Comparison of ENCODE assay signal across 9 cellular contexts in genomic region chr3:131174752-131175151, GRCh38.
DNase-seq lines count a peak whose midpoint lies in the region; TF ChIP-seq lines count a peak whose summit lies in the region.
"Had no signal": no experiment of that assay in that cellular context is flagged by ENCODE, and none has a peak within 500 bp of the region (broad histone marks: within the 10 kb centered on the region; RNA-seq: fewer than 3 reads in every experiment).

No MANE protein-coding gene starts in this region.

- H3K27ac ChIP-seq in GM23248 (no peak overlapping the region), dorsolateral prefrontal cortex (no peak overlapping the region)
- H3K27ac ChIP-seq: A549 had no signal

- no peak overlapping the region for H2AFZ ChIP-seq in GM23248

- H3K4me3 ChIP-seq in GM23248 (no peak overlapping the region), dorsolateral prefrontal cortex (no peak overlapping the region)
- H3K4me3 ChIP-seq: A549 had no signal

- peaks cover 8% of the 10 kb centered on the region; the same call in 1 of the 2 replicates for H3K4me1 ChIP-seq in GM23248 (ENCODE audit: insufficient read depth)
- H3K4me1 ChIP-seq: A549 had no signal

- H3F3A ChIP-seq in GM23248 (ENCODE audit: insufficient read depth), result no peaks in the 10 kb centered on the region

- intact Hi-C loops in dorsolateral prefrontal cortex (cut with DNase I), result no loop called here

- in situ Hi-C loops in GM23248 (cut with MboI), result no loop called here

- no peaks in the 10 kb centered on the region for H3K36me3 ChIP-seq in GM23248 (ENCODE audit: low read depth)

- 97 to 100% methylated on average over 1 of the region's 1 CpG for WGBS in GM23248 (ENCODE audit: low coverage in 1 of 2, low lambda C conversion rate in 2 of 2, missing lambda C conversion rate in 2 of 2), 2 experiments

- H3K4me2 ChIP-seq in GM23248 (ENCODE audit: unreplicated experiment), result no peak overlapping the region
- H3K4me2 ChIP-seq: A549 had no signal

- no peak for TF ChIP-seq CTCF in dorsolateral prefrontal cortex (IDR thresholded peaks at IDR 0.05 in 54 of 56, conservative IDR thresholded peaks at IDR 0.05 in 2 of 56; ENCODE audit: low read depth in 1 of 56, partially characterized antibody in 56 of 56)

- no peaks in the 10 kb centered on the region for H3K27me3 ChIP-seq in GM23248 (replicated peaks; ENCODE audit: insufficient read depth)
- no peaks in the 10 kb centered on the region for H3K27me3 ChIP-seq in dorsolateral prefrontal cortex

- DNase-seq in NCI-H524 (lab: John Stamatoyannopoulos, UW) (peak; percentile 14 to 49), NCI-H524 treated with DMSO at 0.1 percent for 48 hours (lab: John Stamatoyannopoulos, UW) (no peak), GM23248 (peak; percentile 9), NCI-H2029 (lab: John Stamatoyannopoulos, UW) (peak; percentile 7), kidney tubule cell (ENCODE audit: low spot score) (peak; percentile 60), NCI-H526 treated with DMSO at 0.1 percent for 48 hours (lab: John Stamatoyannopoulos, UW) (no peak), NCI-H1092 (lab: John Stamatoyannopoulos, UW) (no peak), dorsolateral prefrontal cortex (no peak)

- no peaks in the 10 kb centered on the region for H3K79me2 ChIP-seq in GM23248 (ENCODE audit: insufficient read depth)

- H3K9me3 ChIP-seq in GM23248 (ENCODE audit: low read depth), result no peaks in the 10 kb centered on the region
- H3K9me3 ChIP-seq: A549 had no signal

- no peaks in the 10 kb centered on the region for H4K20me1 ChIP-seq in GM23248 (ENCODE audit: insufficient read depth)

- H3K9ac ChIP-seq in GM23248, result no peak overlapping the region

- H3K9me2 ChIP-seq in GM23248 (ENCODE audit: insufficient read depth), result 0 out of 2 replicates have a peak, but pooled peaks cover 2% of the 10 kb centered on the region

Comparison
In these comparisons a context has a peak if more than half of its experiments do, and no peak if none do; other contexts are left out.
1. DNase-seq: peak in NCI-H524 (2 of 2), GM23248 (single experiment), NCI-H2029 (single experiment) and kidney tubule cell (single experiment); none in NCI-H524 treated with DMSO at 0.1 percent for 48 hours (single experiment), NCI-H526 treated with DMSO at 0.1 percent for 48 hours (single experiment), NCI-H1092 (single experiment) and dorsolateral prefrontal cortex (0 of 10).